Comparison of ENCODE assay signal across 10 cellular contexts in genomic region chr12:124513297-124513867, GRCh38. TPM values are rescaled to one million over a fixed set of nuclear protein-coding genes. Genes with fewer than 3 reads are reported as not detected.
DNase-seq lines count a peak whose midpoint lies in the region; ATAC-seq, FAIRE-seq and TF ChIP-seq lines count a peak whose summit lies in the region.
"Had no signal": no experiment of that assay in that cellular context is flagged by ENCODE, and none has a peak within 500 bp of the region (broad histone marks: within the 10 kb centered on the region; RNA-seq: fewer than 3 reads in every experiment).

No MANE protein-coding gene starts in this region.

- no peaks in the 10 kb centered on the region for H3K9me3 Mint-ChIP-seq in effector memory CD8-positive, alpha-beta T cell
- H3K9me3 Mint-ChIP-seq: stimulated activated naive B cell treated with anti-CD40 and anti-IgM and Interleukin-4, amounts not matched to agents 10 μg/mL and 1 μg/mL and 100 μg/mL, for 72 hours had no signal

- H3K27me3 ChIP-seq in HUES64 (ENCODE audit: insufficient read depth, low read length) (no peaks in the 10 kb centered on the region), bronchial epithelial cell (ENCODE audit: control insufficient read depth, insufficient read depth, low read length) (no peaks in the 10 kb centered on the region), lower lobe of right lung (ENCODE audit: low read depth) (no peaks in the 10 kb centered on the region)

- TF ChIP-seq CTCF in bronchial epithelial cell (IDR thresholded peaks at IDR 0.05; ENCODE audit: insufficient read depth, low read length, severe bottlenecking) = no peak
- no peak for TF ChIP-seq CTCF in lower lobe of right lung (IDR thresholded peaks at IDR 0.05)

- FAIRE-seq in bronchial epithelial cell (lab: Jason Lieb, UNC) = peak; percentile 73

- no peak for ATAC-seq in lower lobe of right lung
- no peak for ATAC-seq in HG02884 (IDR thresholded peaks at IDR 0.05; ENCODE audit: unreplicated experiment)
- no peak for ATAC-seq in effector memory CD8-positive, alpha-beta T cell (replicated peaks)
- ATAC-seq: stimulated activated naive B cell treated with anti-CD40 and anti-IgM and Interleukin-4, amounts not matched to agents 10 μg/mL and 1 μg/mL and 100 μg/mL, for 72 hours had no signal

- H3K27ac Mint-ChIP-seq in effector memory CD8-positive, alpha-beta T cell = peak overlapping the region in 1 of 2 donors; percentile 54
- H3K27ac Mint-ChIP-seq: stimulated activated naive B cell treated with anti-CD40 and anti-IgM and Interleukin-4, amounts not matched to agents 10 μg/mL and 1 μg/mL and 100 μg/mL, for 72 hours had no signal

- 42% methylated on average over 5 of the region's 7 CpGs for WGBS in HUES64

- H3K9me3 ChIP-seq in HUES64 (ENCODE audit: insufficient read depth, low read depth, low read length) = no peaks in the 10 kb centered on the region
- no peaks in the 10 kb centered on the region for H3K9me3 ChIP-seq in lower lobe of right lung

- no peaks in the 10 kb centered on the region for H3K27me3 Mint-ChIP-seq in effector memory CD8-positive, alpha-beta T cell
- H3K27me3 Mint-ChIP-seq: stimulated activated naive B cell treated with anti-CD40 and anti-IgM and Interleukin-4, amounts not matched to agents 10 μg/mL and 1 μg/mL and 100 μg/mL, for 72 hours had no signal

- H3K9ac ChIP-seq in HUES64 (ENCODE audit: low read depth, low read length) = peak overlapping the region; percentile 50

- H3K27ac ChIP-seq in HUES64 (ENCODE audit: low read depth, low read length) (peak overlapping the region; percentile 95), lower lobe of right lung (peak overlapping the region; percentile 71), temporal lobe (ENCODE audit: low read depth, low read length) (peak overlapping the region; percentile 90)

- H3K36me3 Mint-ChIP-seq in effector memory CD8-positive, alpha-beta T cell (ENCODE audit: insufficient read depth) = no peaks in the 10 kb centered on the region

- H3K4me3 Mint-ChIP-seq in effector memory CD8-positive, alpha-beta T cell = no peak overlapping the region
- H3K4me3 Mint-ChIP-seq: stimulated activated naive B cell treated with anti-CD40 and anti-IgM and Interleukin-4, amounts not matched to agents 10 μg/mL and 1 μg/mL and 100 μg/mL, for 72 hours had no signal

- intact Hi-C loops in lower lobe of right lung (cut with DNase I) = no loop called here

- DNase-seq in bronchial epithelial cell (ENCODE audit: low read depth) (peak; percentile 29), lower lobe of right lung (no peak), HUDEP-2 (lab: John Stamatoyannopoulos, UW; ENCODE audit: unreplicated experiment in 76 of 76) (no peak), mucosa of gallbladder (ENCODE audit: low spot score) (no peak)
- DNase-seq in effector memory CD8-positive, alpha-beta T cell = no peak
- DNase-seq: activated CD4-positive, alpha-beta T cell treated with anti-CD3 and anti-CD28 coated beads for 1 hour; stimulated activated naive B cell treated with anti-CD40 and anti-IgM and Interleukin-4, amounts not matched to agents 10 μg/mL and 1 μg/mL and 100 μg/mL, for 72 hours had no signal

- 0 out of 2 replicates have a peak overlapping the region, but pooled peaks have one; percentile 8 for H3K4me3 ChIP-seq in HUES64 (ENCODE audit: low read length)
- no peak overlapping the region for H3K4me3 ChIP-seq in bronchial epithelial cell (ENCODE audit: low read depth, low read length)
- no peak overlapping the region for H3K4me3 ChIP-seq in lower lobe of right lung

- H3K4me1 ChIP-seq in HUES64 (ENCODE audit: insufficient read depth, low read length) (peaks cover 34% of the 10 kb centered on the region), lower lobe of right lung (peaks cover 87% of the 10 kb centered on the region)

- H3K4me1 Mint-ChIP-seq in effector memory CD8-positive, alpha-beta T cell (ENCODE audit: low read depth in 2 of 2) = peaks cover 9 to 16% of the 10 kb centered on the region in 2 donors

- H3K36me3 ChIP-seq in HUES64 (ENCODE audit: insufficient read depth, low read length) = peaks cover 6% of the 10 kb centered on the region
- peaks cover 2% of the 10 kb centered on the region for H3K36me3 ChIP-seq in bronchial epithelial cell (ENCODE audit: control insufficient read depth, insufficient read depth, low read length)
- peaks cover 11% of the 10 kb centered on the region for H3K36me3 ChIP-seq in lower lobe of right lung

RNA-seq across cellular contexts. Expression of gene NCOR2, which starts 54.0 kb away (rescaled TPM):
- polyA plus RNA-seq in HUES64 (2013, experiment 1 of 2) = 103 TPM
- polyA plus RNA-seq in HUES64 (2013, experiment 2 of 2) = 118 TPM
- 20.1 and 20.3 TPM in 2 replicates for total RNA-seq in bronchial epithelial cell
- 318 TPM for total RNA-seq in lower lobe of right lung
- 20.7 TPM for total RNA-seq in temporal lobe
- 210 TPM for total RNA-seq in mucosa of gallbladder
